In genomic region chr7:22776964-22777363, GRCh38 we compare ENCODE assay signal across 27 cellular contexts. TPM values are rescaled to one million over a fixed set of nuclear protein-coding genes. Genes with fewer than 3 reads are reported as not detected.
DNase-seq lines count a peak whose midpoint lies in the region; ATAC-seq, FAIRE-seq and TF ChIP-seq lines count a peak whose summit lies in the region.
"Had no signal": no experiment of that assay in that cellular context is flagged by ENCODE, and none has a peak within 500 bp of the region (broad histone marks: within the 10 kb centered on the region; RNA-seq: fewer than 3 reads in every experiment).

No MANE protein-coding gene starts in this region.

- CTCF ChIA-PET in HepG2 (lab: Yijun Ruan, JAX; ENCODE audit: low intra/inter-chr PET ratio, low total read pairs): no interaction called here
- CTCF ChIA-PET in IMR-90 (lab: Yijun Ruan, JAX): no interaction called here

- H3K14ac ChIP-seq in IMR-90 (replicated peaks; ENCODE audit: low read depth, low read length): no peak overlapping the region

- WGBS in HepG2 (ENCODE audit: low lambda C conversion rate): 27% methylated on average over 4 of the region's 4 CpGs
- WGBS in right lobe of liver (ENCODE audit: insufficient coverage, low coverage, low lambda C conversion rate, missing lambda C conversion rate): 72% methylated on average over 4 of the region's 4 CpGs
- no CpG with 5 or more reads among the region's 4 CpGs for WGBS in IMR-90 (ENCODE audit: extremely low coverage in 2 of 2, insufficient read length in 1 of 2), 2 experiments

- POLR2A ChIA-PET in HepG2 (lab: Yijun Ruan, JAX) (no interaction called here), IMR-90 (lab: Charles Lee; ENCODE audit: unreplicated experiment) (no interaction called here)

- no peaks in the 10 kb centered on the region for H3K9me3 ChIP-seq in HepG2 (ENCODE audit: low read length)
- no peaks in the 10 kb centered on the region for H3K9me3 ChIP-seq in right lobe of liver
- no peaks in the 10 kb centered on the region for H3K9me3 ChIP-seq in IMR-90 (ENCODE audit: control insufficient read depth, insufficient read depth, low read length)
- H3K9me3 ChIP-seq: A549; BE2C; BLaER1 treated with 17β-estradiol and CSF1 and Interleukin-3, amounts not matched to agents 10 nM and 100 nM had no signal

- DNase-seq in HepG2 (ENCODE audit: low spot score) (no peak), right lobe of liver (no peak), IMR-90 (no peak), NCI-H69 (lab: John Stamatoyannopoulos, UW) (peak; percentile 17), G401 (ENCODE audit: low spot score) (no peak), kidney tubule cell (ENCODE audit: low spot score) (no peak), glutamatergic neuron (no peak)
- DNase-seq: 8988T; ACHN; AML-193; BE2C; CD4-positive, alpha-beta T cell; CD8-positive, alpha-beta memory T cell; DMS 273 treated with DMSO at 0.1 percent for 48 hours; DMS79; EL; GF-D8; H9; HFFc6 had no signal

- H3K36me3 Mint-ChIP-seq in glutamatergic neuron (ENCODE audit: unreplicated experiment): no peaks in the 10 kb centered on the region
- H3K36me3 Mint-ChIP-seq: CD14-positive monocyte; CD8-positive, alpha-beta memory T cell had no signal

- no peak overlapping the region for H4K91ac ChIP-seq in IMR-90 (ENCODE audit: insufficient read depth, low read depth, low read length)

- H2BK5ac ChIP-seq in IMR-90 (ENCODE audit: low read depth, low read length, poor library complexity, severe bottlenecking): no peak overlapping the region

- no TSS peak for BruUV-seq in HepG2 (replicated peaks; lab: Mats Ljungman, UMichigan)
- no TSS peak for BruUV-seq in IMR-90 (replicated peaks; lab: Mats Ljungman, UMichigan)

- H3K9me3 Mint-ChIP-seq in glutamatergic neuron (ENCODE audit: unreplicated experiment): no peaks in the 10 kb centered on the region
- H3K9me3 Mint-ChIP-seq: CD14-positive monocyte; CD4-positive, alpha-beta T cell; CD8-positive, alpha-beta memory T cell; H9; HFFc6 had no signal

- 0 out of 4 replicates have a peak, but pooled peaks cover 0 to 2% of the 10 kb centered on the region in 2 experiments for H3K79me1 ChIP-seq in IMR-90 (ENCODE audit: low read depth in 1 of 2, low read length in 2 of 2)

- no peaks in the 10 kb centered on the region for H4K20me1 ChIP-seq in HepG2 (ENCODE audit: insufficient read depth, low read length)
- no peaks in the 10 kb centered on the region for H4K20me1 ChIP-seq in IMR-90 (ENCODE audit: insufficient read depth, low read length)
- H4K20me1 ChIP-seq: BLaER1 treated with 17β-estradiol and CSF1 and Interleukin-3, amounts not matched to agents 10 nM and 100 nM had no signal

- TF ChIP-seq RAD21 in HepG2 (CRISPR knock-in tag; IDR thresholded peaks at IDR 0.05): no peak
- TF ChIP-seq RAD21 in IMR-90 (IDR thresholded peaks at IDR 0.05; ENCODE audit: low read length): no peak

- in situ Hi-C loops in HepG2 (cut with HindIII; ENCODE audit: extremely low pct_ligation_motif_present, low pct_unique_long_range_greater_than_20kb): no loop called here
- in situ Hi-C loops in IMR-90 (cut with MboI; ENCODE audit: low sequenced_read_pairs): no loop called here
- in situ Hi-C loops in G401 (cut with HindIII; ENCODE audit: low sequenced_read_pairs): no loop called here

- H2BK120ac ChIP-seq in IMR-90 (ENCODE audit: low read depth, low read length): no peak overlapping the region

- H3K9me1 ChIP-seq in IMR-90 (ENCODE audit: insufficient read depth, low read length): peaks cover 4% of the 10 kb centered on the region

- no peak overlapping the region for H3K4me2 ChIP-seq in HepG2 (ENCODE audit: low read depth, low read length)
- H3K4me2 ChIP-seq in IMR-90 (ENCODE audit: low read depth, low read length): no peak overlapping the region
- H3K4me2 ChIP-seq: A549; BLaER1 treated with 17β-estradiol and CSF1 and Interleukin-3, amounts not matched to agents 10 nM and 100 nM had no signal

- no peak overlapping the region for H3K9ac ChIP-seq in HepG2 (ENCODE audit: insufficient read depth, low read depth, low read length)
- no peak overlapping the region for H3K9ac ChIP-seq in IMR-90 (ENCODE audit: low read depth, low read length)
- H3K9ac ChIP-seq: BLaER1 treated with 17β-estradiol and CSF1 and Interleukin-3, amounts not matched to agents 10 nM and 100 nM had no signal

- H3K27me3 ChIP-seq in HepG2 (ENCODE audit: control insufficient read depth in 1 of 2, insufficient read depth in 2 of 2, low read length in 2 of 2): no peaks in the 10 kb centered on the region
- H3K27me3 ChIP-seq in right lobe of liver: no peaks in the 10 kb centered on the region
- H3K27me3 ChIP-seq in IMR-90 (ENCODE audit: control insufficient read depth, insufficient read depth, low read length): no peaks in the 10 kb centered on the region
- H3K27me3 ChIP-seq: BLaER1 treated with 17β-estradiol and CSF1 and Interleukin-3, amounts not matched to agents 10 nM and 100 nM had no signal

- FAIRE-seq in HepG2 (lab: Jason Lieb, UNC): no peak
- FAIRE-seq: A549, D721Med, GM12891, GM18507, H1 had no signal

- H4K8ac ChIP-seq in IMR-90 (ENCODE audit: low read depth in 2 of 2, low read length in 2 of 2): no peak overlapping the region

- H3K4me3 Mint-ChIP-seq in glutamatergic neuron (ENCODE audit: unreplicated experiment): no peak overlapping the region
- H3K4me3 Mint-ChIP-seq: CD14-positive monocyte; CD4-positive, alpha-beta T cell; CD8-positive, alpha-beta memory T cell; H9; HFFc6 had no signal

- TF ChIP-seq EP300 in HepG2 (IDR thresholded peaks at IDR 0.05; ENCODE audit: low read depth in 2 of 2, low read length in 2 of 2) (no peak), HepG2 (CRISPR knock-in tag; IDR thresholded peaks at IDR 0.05; ENCODE audit: borderline replicate concordance) (no peak)

- H3K4ac ChIP-seq in IMR-90 (ENCODE audit: low read depth, low read length): 0 out of 2 replicates have a peak overlapping the region, but pooled peaks have one; percentile 21

- H2BK20ac ChIP-seq in IMR-90 (ENCODE audit: low read depth, low read length): no peak overlapping the region; the same call in 1 of the 2 replicates

- H3K27me3 Mint-ChIP-seq in glutamatergic neuron (ENCODE audit: unreplicated experiment): no peaks in the 10 kb centered on the region

- no peak overlapping the region for H3K56ac ChIP-seq in IMR-90 (ENCODE audit: extremely low read depth, insufficient read depth, low read length)

- H3K4me3 ChIP-seq in HepG2 (replicated peaks in 1 of 3; ENCODE audit: insufficient read depth in 1 of 3, low read depth in 2 of 3, low read length in 3 of 3) (no peak overlapping the region), right lobe of liver (no peak overlapping the region), IMR-90 (ENCODE audit: insufficient read depth, low read depth, low read length) (no peak overlapping the region)
- H3K4me3 ChIP-seq: A549; BLaER1 treated with 17β-estradiol and CSF1 and Interleukin-3, amounts not matched to agents 10 nM and 100 nM had no signal

- H2AFZ ChIP-seq in HepG2 (ENCODE audit: low read length): no peak overlapping the region
- no peak overlapping the region for H2AFZ ChIP-seq in IMR-90 (replicated peaks; ENCODE audit: low read length, poor library complexity)

- H2AK5ac ChIP-seq in IMR-90 (ENCODE audit: low read depth, low read length): peak overlapping the region; percentile 40; the same call in 1 of the 2 replicates

- no peak overlapping the region; the same call in 1 of the 2 replicates for H3K23ac ChIP-seq in IMR-90 (ENCODE audit: low read depth, low read length)

- no peak overlapping the region for H3K27ac ChIP-seq in HepG2 (ENCODE audit: extremely low read length, insufficient read depth, low read length)
- H3K27ac ChIP-seq in right lobe of liver: no peak overlapping the region
- no peak overlapping the region for H3K27ac ChIP-seq in IMR-90 (ENCODE audit: insufficient read depth, low read length)
- H3K27ac ChIP-seq: A549; BLaER1 treated with 17β-estradiol and CSF1 and Interleukin-3, amounts not matched to agents 10 nM and 100 nM had no signal

- H3K36me3 ChIP-seq in HepG2 (replicated peaks in 1 of 2; ENCODE audit: control insufficient read depth in 1 of 2, insufficient read depth in 2 of 2, low read length in 2 of 2): no peaks in the 10 kb centered on the region
- no peaks in the 10 kb centered on the region for H3K36me3 ChIP-seq in right lobe of liver
- no peaks in the 10 kb centered on the region for H3K36me3 ChIP-seq in IMR-90 (ENCODE audit: control insufficient read depth, insufficient read depth, low read length)
- H3K36me3 ChIP-seq: BE2C; BLaER1 treated with 17β-estradiol and CSF1 and Interleukin-3, amounts not matched to agents 10 nM and 100 nM had no signal

- H2BK15ac ChIP-seq in IMR-90 (ENCODE audit: low read depth, low read length): peak overlapping the region; percentile 38; the same call in 1 of the 3 replicates

- no peak overlapping the region for H3K18ac ChIP-seq in IMR-90 (ENCODE audit: low read depth, low read length)

- H3K27ac Mint-ChIP-seq in glutamatergic neuron (ENCODE audit: unreplicated experiment): no peak overlapping the region
- H3K27ac Mint-ChIP-seq: CD14-positive monocyte; CD4-positive, alpha-beta T cell; CD8-positive, alpha-beta memory T cell; H9; HFFc6 had no signal

- H2AK9ac ChIP-seq in IMR-90 (replicated peaks; ENCODE audit: low read depth, low read length, poor library complexity): no peak overlapping the region

- intact Hi-C loops in HepG2 (cut with micrococcal nuclease; ENCODE audit: unreplicated experiment) (no loop called here), right lobe of liver (cut with DNase I) (no loop called here), IMR-90 (cut with micrococcal nuclease) (loop anchor here (5.0 kb wide), 1 partner anchor 35 kb away; no protein-coding TSS in a partner anchor)

- dilution Hi-C loops in IMR-90 (cut with HindIII; ENCODE audit: low sequenced_read_pairs, unreplicated experiment): no loop called here

- H3K4me1 ChIP-seq in HepG2 (ENCODE audit: insufficient read depth, low read length) (peaks cover 24% of the 10 kb centered on the region), right lobe of liver (no peaks in the 10 kb centered on the region), IMR-90 (ENCODE audit: control insufficient read depth, insufficient read depth, low read length) (peaks cover 4% of the 10 kb centered on the region)
- H3K4me1 ChIP-seq: A549, BE2C had no signal

- no peak overlapping the region for H4K5ac ChIP-seq in IMR-90 (ENCODE audit: low read depth, low read length)

- no peak for ATAC-seq in HepG2
- ATAC-seq in right lobe of liver: no peak
- ATAC-seq in IMR-90 (ENCODE audit: low read depth): no peak
- ATAC-seq: A549, HCT116 had no signal

- TF ChIP-seq CTCF in HepG2 (CRISPR knock-in tag; IDR thresholded peaks at IDR 0.05) (no peak), right lobe of liver (IDR thresholded peaks at IDR 0.05) (no peak), IMR-90 (conservative IDR thresholded peaks at IDR 0.05; ENCODE audit: low read depth, low read length) (no peak), glutamatergic neuron (IDR thresholded peaks at IDR 0.05; ENCODE audit: partially characterized antibody, unreplicated experiment) (no peak)

- H3K4me1 Mint-ChIP-seq in glutamatergic neuron (ENCODE audit: low read depth, unreplicated experiment): no peaks in the 10 kb centered on the region
- H3K4me1 Mint-ChIP-seq: CD14-positive monocyte; CD8-positive, alpha-beta memory T cell; H9 had no signal

- no peaks in the 10 kb centered on the region for H3K79me2 ChIP-seq in HepG2 (ENCODE audit: insufficient read depth, low read length)

- TF ChIP-seq POLR2A in HepG2 (IDR thresholded peaks at IDR 0.05; ENCODE audit: insufficient read depth in 1 of 2, low read depth in 2 of 2, low read length in 2 of 2) (no peak), right lobe of liver (IDR thresholded peaks at IDR 0.05) (no peak), IMR-90 (IDR thresholded peaks at IDR 0.05; ENCODE audit: low read depth, low read length) (no peak)

RNA-seq across cellular contexts. Expression of gene TOMM7, which starts 45.7 kb away (rescaled TPM):
- total RNA-seq in HepG2 (2016; rRNA removed; fragmentation: Illumina TruSeq; extraction: Trizol) (251 and 352 TPM in 2 replicates), right lobe of liver (100 to 1,000 TPM in 3 of 6 experiments, 10 to 100 TPM in 3; 25.9 to 180 (median 102) TPM), IMR-90 (2012; rRNA removed) (67.2 and 125 TPM in 2 replicates), glutamatergic neuron (ENCODE audit: unreplicated experiment) (111 TPM)
- 240 and 298 TPM in 2 replicates for total RNA-seq in HepG2 (2016; cell fraction: cytosol; rRNA removed; fragmentation: Illumina TruSeq; extraction: Trizol; ENCODE audit: low read depth)
- total RNA-seq in HepG2 (2016; cell fraction: insoluble cytoplasmic fraction; rRNA removed; fragmentation: Illumina TruSeq; extraction: Trizol): 254 and 324 TPM in 2 replicates
- total RNA-seq in HepG2 (2016; cell fraction: membrane; rRNA removed; fragmentation: Illumina TruSeq; extraction: Trizol): 330 and 358 TPM in 2 replicates
- total RNA-seq in HepG2 (2016; cell fraction: nucleus; rRNA removed; fragmentation: Illumina TruSeq; extraction: Trizol): 87.9 and 93.9 TPM in 2 replicates
- polyA plus RNA-seq in HepG2 (2011; rRNA removed) (328 and 369 TPM in 2 replicates), IMR-90 (2012; rRNA removed) (318 and 727 TPM in 2 replicates)
- polyA plus RNA-seq in HepG2 (2011; cell fraction: cytosol; rRNA removed): 127 and 129 TPM in 2 replicates
- 34.6 and 47.7 TPM in 2 replicates for polyA plus RNA-seq in HepG2 (2011; cell fraction: nucleus; rRNA removed)
- 309 and 319 TPM in 2 replicates for polyA plus RNA-seq in HepG2 (2012)
- 336 and 479 TPM in 2 replicates for polyA plus RNA-seq in HepG2 (2016; cell fraction: cytosol; fragmentation: Illumina TruSeq; extraction: Trizol; ENCODE audit: low read depth)
- 318 and 360 TPM in 2 replicates for polyA plus RNA-seq in HepG2 (2016; cell fraction: insoluble cytoplasmic fraction; fragmentation: Illumina TruSeq; extraction: Trizol; ENCODE audit: low read depth)
- 372 and 511 TPM in 2 replicates for polyA plus RNA-seq in HepG2 (2016; cell fraction: membrane; fragmentation: Illumina TruSeq; extraction: Trizol; ENCODE audit: low read depth)
- 176 and 184 TPM in 2 replicates for polyA plus RNA-seq in HepG2 (2016; cell fraction: nucleus; fragmentation: Illumina TruSeq; extraction: Trizol; ENCODE audit: insufficient read depth, low read depth)
- 115 and 385 TPM in 2 replicates for polyA minus RNA-seq in HepG2 (2011; rRNA and poly(A)+ RNA removed; ENCODE audit: low replicate concordance)
- polyA minus RNA-seq in HepG2 (2011; cell fraction: cytosol; rRNA and poly(A)+ RNA removed): 16.5 and 34.8 TPM in 2 replicates
- polyA minus RNA-seq in HepG2 (2011; cell fraction: nucleus; rRNA and poly(A)+ RNA removed): 30.5 and 32.2 TPM in 2 replicates
- polyA plus RNA-seq in IMR-90 (2012; cell fraction: cytosol; rRNA removed): 103 and 199 TPM in 2 replicates
- 17.0 and 112 TPM in 2 replicates for polyA plus RNA-seq in IMR-90 (2012; cell fraction: nucleus; rRNA removed; ENCODE audit: low replicate concordance)
- 80.0 and 124 TPM in 2 replicates for total RNA-seq in G401 (2014; rRNA removed; shearing (Covaris generic))

RNA-seq across cellular contexts. Expression of gene IL6, which starts 50.0 kb away (rescaled TPM):
- total RNA-seq in HepG2 (2016; rRNA removed; fragmentation: Illumina TruSeq; extraction: Trizol): not detected in 2 replicates
- not detected in 2 replicates for total RNA-seq in HepG2 (2016; cell fraction: cytosol; rRNA removed; fragmentation: Illumina TruSeq; extraction: Trizol; ENCODE audit: low read depth)
- not detected in 2 replicates for total RNA-seq in HepG2 (2016; cell fraction: insoluble cytoplasmic fraction; rRNA removed; fragmentation: Illumina TruSeq; extraction: Trizol)
- total RNA-seq in HepG2 (2016; cell fraction: membrane; rRNA removed; fragmentation: Illumina TruSeq; extraction: Trizol): not detected in 2 replicates
- total RNA-seq in HepG2 (2016; cell fraction: nucleus; rRNA removed; fragmentation: Illumina TruSeq; extraction: Trizol): not detected in 2 replicates
- not detected in 2 replicates for polyA plus RNA-seq in HepG2 (2011; rRNA removed)
- polyA plus RNA-seq in HepG2 (2011; cell fraction: cytosol; rRNA removed): not detected in 2 replicates
- polyA plus RNA-seq in HepG2 (2011; cell fraction: nucleus; rRNA removed): not detected in 2 replicates
- polyA plus RNA-seq in HepG2 (2012): not detected in 2 replicates
- not detected in 2 replicates for polyA plus RNA-seq in HepG2 (2016; cell fraction: cytosol; fragmentation: Illumina TruSeq; extraction: Trizol; ENCODE audit: low read depth)
- not detected in 2 replicates for polyA plus RNA-seq in HepG2 (2016; cell fraction: insoluble cytoplasmic fraction; fragmentation: Illumina TruSeq; extraction: Trizol; ENCODE audit: low read depth)
- not detected in 2 replicates for polyA plus RNA-seq in HepG2 (2016; cell fraction: membrane; fragmentation: Illumina TruSeq; extraction: Trizol; ENCODE audit: low read depth)
- not detected in 2 replicates for polyA plus RNA-seq in HepG2 (2016; cell fraction: nucleus; fragmentation: Illumina TruSeq; extraction: Trizol; ENCODE audit: insufficient read depth, low read depth)
- 3.8 TPM in 1 of 2 replicates, not detected in the other for polyA minus RNA-seq in HepG2 (2011; rRNA and poly(A)+ RNA removed; ENCODE audit: low replicate concordance)
- polyA minus RNA-seq in HepG2 (2011; cell fraction: cytosol; rRNA and poly(A)+ RNA removed): not detected in 2 replicates
- not detected in 2 replicates for polyA minus RNA-seq in HepG2 (2011; cell fraction: nucleus; rRNA and poly(A)+ RNA removed)
- 1 to 10 TPM in 1 of 6 experiments, under 1 TPM in 1, not detected in 4; 0.80 to 1.9 TPM for total RNA-seq in right lobe of liver
- 15.2 and 18.3 TPM in 2 replicates for total RNA-seq in IMR-90 (2012; rRNA removed)
- 45.2 and 50.8 TPM in 2 replicates for polyA plus RNA-seq in IMR-90 (2012; rRNA removed)
- polyA plus RNA-seq in IMR-90 (2012; cell fraction: cytosol; rRNA removed): 52.3 and 73.8 TPM in 2 replicates
- 136 and 310 TPM in 2 replicates for polyA plus RNA-seq in IMR-90 (2012; cell fraction: nucleus; rRNA removed; ENCODE audit: low replicate concordance)
- total RNA-seq in G401 (2014; rRNA removed; shearing (Covaris generic)): not detected in 2 replicates
- total RNA-seq in glutamatergic neuron (ENCODE audit: unreplicated experiment): not detected
- total RNA-seq: CD4-positive, alpha-beta T cell had no signal
- polyA plus RNA-seq: CD8-positive, alpha-beta memory T cell had no signal
